Comparison of ENCODE assay signal across 10 cellular contexts in the genomic region with DNA sequence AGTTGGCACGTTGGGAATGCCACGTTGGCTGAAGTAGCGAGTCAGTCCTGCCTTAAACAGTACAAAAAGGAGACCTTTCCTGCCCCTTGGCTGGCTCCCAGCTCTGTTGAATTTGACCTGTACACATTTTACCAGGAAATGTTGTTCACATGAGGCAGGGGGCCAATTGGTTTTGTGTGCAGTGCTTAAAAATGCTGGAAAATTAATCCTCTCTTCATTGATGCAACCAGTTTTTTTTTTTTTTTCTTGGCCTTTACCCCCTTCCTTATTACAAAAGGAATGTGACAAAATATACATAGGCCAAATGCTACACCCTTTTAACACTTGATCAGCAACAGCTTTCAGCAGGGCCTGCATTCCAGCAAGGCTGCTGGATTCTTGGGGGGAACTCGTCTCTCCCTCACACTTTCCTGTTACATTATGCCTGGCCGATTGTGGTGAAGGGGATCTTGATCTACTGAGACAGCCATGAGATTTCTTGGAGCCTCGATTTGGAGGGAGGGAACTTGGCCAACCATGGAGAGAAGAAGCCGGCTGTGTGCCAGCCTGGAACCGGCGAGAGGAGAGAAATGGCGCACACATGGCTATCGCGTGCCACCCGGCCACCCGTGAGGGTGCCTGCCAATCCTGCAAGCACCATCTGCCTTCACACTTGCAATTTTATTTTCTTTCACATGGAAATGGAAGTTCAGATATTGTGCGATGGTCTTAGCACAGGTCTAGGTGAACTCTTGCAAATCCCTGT.
A peak's percentile ranks its signal among the peaks of the same experiment; 100 is the strongest.
DNase-seq lines count a peak whose midpoint lies in the region; ATAC-seq and TF ChIP-seq lines count a peak whose summit lies in the region.
"Had no signal": no experiment of that assay in that cellular context is flagged by ENCODE, and none has a peak within 500 bp of the region (broad histone marks: within the 10 kb centered on the region; RNA-seq: fewer than 3 reads in every experiment).

No MANE protein-coding gene starts in this region.

- H3K27ac Mint-ChIP-seq in effector memory CD8-positive, alpha-beta T cell = peak overlapping the region in 1 of 2 donors; percentile 94

- H3K4me1 ChIP-seq in colonic mucosa = no peaks in the 10 kb centered on the region
- H3K4me1 ChIP-seq in subcutaneous abdominal adipose tissue (ENCODE audit: control insufficient read depth in 5 of 5, insufficient read depth in 5 of 5, low read length in 5 of 5) = peaks cover 9 to 58% (median 52%) of the 10 kb centered on the region in 5 donors

- H3K36me3 Mint-ChIP-seq in effector memory CD8-positive, alpha-beta T cell (ENCODE audit: insufficient read depth) = peaks cover 33% of the 10 kb centered on the region

- H3K9ac ChIP-seq in colonic mucosa (ENCODE audit: low read depth in 2 of 2, low read length in 2 of 2) (no peak overlapping the region), subcutaneous abdominal adipose tissue (ENCODE audit: low read length in 5 of 5) (peak overlapping the region in 3 of 5 donors; percentile 12 to 70 (median 43))

- H3K9me3 Mint-ChIP-seq in effector memory CD8-positive, alpha-beta T cell = no peaks in the 10 kb centered on the region

- intact Hi-C loops in colonic mucosa (cut with DNase I) = loop anchor here (10.0 kb wide), 1 partner anchor 103 kb away; no protein-coding TSS in a partner anchor

- TF ChIP-seq CTCF in colonic mucosa (IDR thresholded peaks at IDR 0.05) = no peak

- peaks cover 15 to 24% of the 10 kb centered on the region in 2 donors for H3K4me1 Mint-ChIP-seq in effector memory CD8-positive, alpha-beta T cell (ENCODE audit: low read depth in 2 of 2)

- no peak overlapping the region for H3K4me3 Mint-ChIP-seq in effector memory CD8-positive, alpha-beta T cell

- peak; percentile 35 for DNase-seq in colonic mucosa
- peak; percentile 84 to 94 for DNase-seq in lung microvascular endothelial cell (ENCODE audit: low read depth in 2 of 2)
- no peak for DNase-seq in NAMALWA (ENCODE audit: low spot score)
- DNase-seq in stimulated activated CD4-positive, alpha-beta T cell treated with anti-CD3 and anti-CD28 coated beads, Interleukin-2, amount 100 ng/mL, for 48 hours = no peak
- DNase-seq in effector memory CD8-positive, alpha-beta T cell = no peak
- DNase-seq: activated naive CD4-positive, alpha-beta T cell treated with anti-CD3 and anti-CD28 coated beads, Interleukin-2, amount 50 U/mL, for 16 hours; NCI-H82 had no signal

- ATAC-seq in effector memory CD8-positive, alpha-beta T cell (replicated peaks) = no peak
- no peak for ATAC-seq in HG03571 (IDR thresholded peaks at IDR 0.05; ENCODE audit: unreplicated experiment)

- H3K4me3 ChIP-seq in colonic mucosa (no peak overlapping the region), subcutaneous abdominal adipose tissue (ENCODE audit: low read depth in 1 of 5, low read length in 5 of 5) (peak overlapping the region in 3 of 5 donors; percentile 31 to 55 (median 40))

- H3K36me3 ChIP-seq in colonic mucosa = peaks cover 24% of the 10 kb centered on the region
- peaks cover 0 to 42% (median 28%) of the 10 kb centered on the region in 5 donors for H3K36me3 ChIP-seq in subcutaneous abdominal adipose tissue (ENCODE audit: control insufficient read depth in 5 of 5, insufficient read depth in 5 of 5, low read length in 5 of 5)

- H3K27ac ChIP-seq in colonic mucosa (no peak overlapping the region), subcutaneous abdominal adipose tissue (ENCODE audit: low read depth, low read length) (peak overlapping the region; percentile 85)

- H3K27me3 Mint-ChIP-seq in effector memory CD8-positive, alpha-beta T cell = no peaks in the 10 kb centered on the region

- TF ChIP-seq RAD21 in Ishikawa (IDR thresholded peaks at IDR 0.05; ENCODE audit: low read depth) = no peak

- H3K9me3 ChIP-seq in colonic mucosa (no peaks in the 10 kb centered on the region), subcutaneous abdominal adipose tissue (ENCODE audit: control insufficient read depth in 5 of 5, low read length in 5 of 5) (no peaks in the 10 kb centered on the region)

- TF ChIP-seq EP300 in Ishikawa (IDR thresholded peaks at IDR 0.05; ENCODE audit: borderline replicate concordance) = no peak

- H3K27me3 ChIP-seq in colonic mucosa = no peaks in the 10 kb centered on the region
- H3K27me3 ChIP-seq in subcutaneous abdominal adipose tissue (ENCODE audit: control insufficient read depth in 5 of 5, insufficient read depth in 4 of 5, low read length in 5 of 5) = no peaks in the 10 kb centered on the region

TF ChIP-seq in Ishikawa, 13 proteins besides CTCF, POLR2A, EP300 and RAD21:
- TF ChIP-seq EGR1 (IDR thresholded peaks at IDR 0.05) (no peak), YY1 (IDR thresholded peaks at IDR 0.05; ENCODE audit: low read depth) (no peak), NFIC (IDR thresholded peaks at IDR 0.05) (0 out of 2 replicates have a peak, but pooled peaks have one; percentile 14)

Comparison
In these comparisons a context has a peak if more than half of its experiments do, and no peak if none do; other contexts are left out.
1. DNase-seq: peak in colonic mucosa (single experiment) and lung microvascular endothelial cell (2 of 2); none in NAMALWA (single experiment), stimulated activated CD4-positive, alpha-beta T cell treated with anti-CD3 and anti-CD28 coated beads, Interleukin-2, amount 100 ng/mL, for 48 hours (0 of 2) and effector memory CD8-positive, alpha-beta T cell (0 of 3).
2. H3K9ac ChIP-seq: peak in subcutaneous abdominal adipose tissue (3 of 5); none in colonic mucosa (0 of 2).